ENCODE assay signal across 8 cellular contexts in the genomic region with DNA sequence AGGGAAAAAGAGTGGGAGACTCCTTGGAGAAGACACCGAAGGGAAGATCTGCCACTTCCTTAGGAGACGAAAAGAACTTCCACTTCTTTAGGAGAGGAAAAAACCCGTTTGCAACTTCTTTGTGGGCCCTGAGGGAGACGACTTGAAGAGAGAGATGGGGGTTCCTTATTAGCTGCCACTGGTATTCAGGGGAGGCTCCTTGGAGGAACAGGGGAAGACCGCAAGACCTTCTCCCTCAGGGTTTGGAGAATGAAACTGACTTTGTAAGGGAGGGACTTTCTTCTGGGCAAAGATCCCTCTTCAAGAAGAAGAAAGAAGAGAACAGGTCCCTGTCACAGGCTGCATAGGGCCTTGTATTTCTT. TPM values are rescaled to one million over a fixed set of nuclear protein-coding genes. Genes with fewer than 3 reads are reported as not detected.
DNase-seq lines count a peak whose midpoint lies in the region; ATAC-seq and TF ChIP-seq lines count a peak whose summit lies in the region.

No MANE protein-coding gene starts in this region.

- TF ChIP-seq POLR2A in NB4 (IDR thresholded peaks at IDR 0.05; ENCODE audit: extremely low read depth, insufficient read length) = no peak

- peak overlapping the region; percentile 76 for H3K4me3 ChIP-seq in NB4 (ENCODE audit: low read depth, low read length)
- H3K4me3 ChIP-seq in effector memory CD4-positive, alpha-beta T cell (ENCODE audit: insufficient read depth, low read depth, low read length, poor library complexity, severe bottlenecking) = peak overlapping the region; percentile 99

- no peaks in the 10 kb centered on the region for H3K9me3 Mint-ChIP-seq in neural crest cell

- peak overlapping the region; percentile 100 for H3K27ac Mint-ChIP-seq in neural crest cell (ENCODE audit: unreplicated experiment)

- peak overlapping the region; percentile 98 for H3K27ac ChIP-seq in effector memory CD4-positive, alpha-beta T cell (ENCODE audit: insufficient read depth, low read length, poor library complexity, severe bottlenecking)

- H3K27me3 ChIP-seq in effector memory CD4-positive, alpha-beta T cell (replicated peaks; ENCODE audit: control insufficient read depth, insufficient read depth, low read length, poor library complexity, severe bottlenecking) = no peaks in the 10 kb centered on the region

- no peak for ATAC-seq in GM19467 (IDR thresholded peaks at IDR 0.05; ENCODE audit: unreplicated experiment)

- H3K4me1 ChIP-seq in effector memory CD4-positive, alpha-beta T cell (ENCODE audit: control insufficient read depth, insufficient read depth, low read length, poor library complexity, severe bottlenecking) = peaks cover 5% of the 10 kb centered on the region

- peaks cover 2% of the 10 kb centered on the region for H3K36me3 ChIP-seq in effector memory CD4-positive, alpha-beta T cell (ENCODE audit: control insufficient read depth, insufficient read depth, low read length)

- peaks cover 38% of the 10 kb centered on the region for H3K4me1 Mint-ChIP-seq in neural crest cell

- no peaks in the 10 kb centered on the region for H3K9me3 ChIP-seq in effector memory CD4-positive, alpha-beta T cell (ENCODE audit: control insufficient read depth, low read length)

- DNase-seq in CD1c-positive myeloid dendritic cell (ENCODE audit: extremely low spot score) (peak; percentile 35), NB4 (ENCODE audit: low read depth) (peak; percentile 61), neural crest cell (ENCODE audit: low read depth, low spot score) (no peak), germinal center (ENCODE audit: low spot score) (no peak), NCI-H146 (lab: John Stamatoyannopoulos, UW) (no peak), occipital lobe (lab: John Stamatoyannopoulos, UW) (no peak)
- no peak for DNase-seq in effector memory CD4-positive, alpha-beta T cell

- peak overlapping the region; percentile 97 for H3K4me3 Mint-ChIP-seq in neural crest cell

- no peak for TF ChIP-seq CTCF in NB4 (IDR thresholded peaks at IDR 0.05; ENCODE audit: low read depth, low read length)
- TF ChIP-seq CTCF in neural crest cell (conservative IDR thresholded peaks at IDR 0.05) = no peak

- no peaks in the 10 kb centered on the region for H3K36me3 Mint-ChIP-seq in neural crest cell (ENCODE audit: low read depth)

- no peaks in the 10 kb centered on the region for H3K27me3 Mint-ChIP-seq in neural crest cell (ENCODE audit: low read depth)

RNA-seq across cellular contexts. Expression of a gene that starts 0.4 kb away (rescaled TPM):
- total RNA-seq in neural crest cell (6.8 and 10.3 TPM in 2 replicates), occipital lobe (24.5 TPM)

RNA-seq across cellular contexts. Expression of a gene that starts 0.9 kb away (rescaled TPM):
- total RNA-seq in neural crest cell (16.8 and 20.3 TPM in 2 replicates), occipital lobe (14.8 TPM)

RNA-seq across cellular contexts. Expression of a gene that starts 21.7 kb away (rescaled TPM):
- total RNA-seq in neural crest cell (6.6 and 7.8 TPM in 2 replicates), occipital lobe (9.4 TPM)

RNA-seq across cellular contexts. Expression of a gene that starts 29.2 kb away (rescaled TPM):
- total RNA-seq in neural crest cell (0.86 TPM in 2 replicates), occipital lobe (0.16 TPM)

RNA-seq across cellular contexts. Expression of a gene that starts 34.1 kb away (rescaled TPM):
- 11.7 and 13.8 TPM in 2 replicates for total RNA-seq in neural crest cell
- 5.3 TPM for total RNA-seq in occipital lobe

Comparison
In these comparisons a context has a peak if more than half of its experiments do, and no peak if none do; other contexts are left out.
1. DNase-seq: peak in CD1c-positive myeloid dendritic cell (single experiment) and NB4 (single experiment); none in effector memory CD4-positive, alpha-beta T cell (0 of 3), neural crest cell (single experiment), germinal center (single experiment), NCI-H146 (single experiment) and occipital lobe (single experiment).